ENCODE assay signal across 20 cellular contexts in genomic region chr3:169848741-169849140, GRCh38. TPM values are rescaled to one million over a fixed set of nuclear protein-coding genes. Genes with fewer than 3 reads are reported as not detected.
DNase-seq lines count a peak whose midpoint lies in the region; ATAC-seq lines count a peak whose summit lies in the region.
"Had no signal": no experiment of that assay in that cellular context is flagged by ENCODE, and none has a peak within 500 bp of the region (broad histone marks: within the 10 kb centered on the region; RNA-seq: fewer than 3 reads in every experiment).

No MANE protein-coding gene starts in this region.

- H3K27ac Mint-ChIP-seq in stimulated activated memory B cell treated with anti-CD40 and anti-IgM and Interleukin-4, amounts not matched to agents 10 μg/mL and 1 μg/mL and 100 μg/mL, for 72 hours = peak overlapping the region; percentile 75
- H3K27ac Mint-ChIP-seq: CD4-positive, CD25-positive, alpha-beta regulatory T cell; CD8-positive, alpha-beta T cell; GM23338; H9 had no signal

- peaks cover 29% of the 10 kb centered on the region for H3K4me1 Mint-ChIP-seq in stimulated activated memory B cell treated with anti-CD40 and anti-IgM and Interleukin-4, amounts not matched to agents 10 μg/mL and 1 μg/mL and 100 μg/mL, for 72 hours
- H3K4me1 Mint-ChIP-seq: CD4-positive, CD25-positive, alpha-beta regulatory T cell; GM23338 had no signal

- H3K27me3 ChIP-seq in GM23248 (replicated peaks; ENCODE audit: insufficient read depth) = no peaks in the 10 kb centered on the region
- no peaks in the 10 kb centered on the region for H3K27me3 ChIP-seq in Karpas-422 (ENCODE audit: low read length)
- H3K27me3 ChIP-seq: BLaER1 had no signal

- no peaks in the 10 kb centered on the region for H3K79me2 ChIP-seq in GM23248 (ENCODE audit: insufficient read depth)
- H3K79me2 ChIP-seq in Karpas-422 (ENCODE audit: low read length) = no peaks in the 10 kb centered on the region

- H3K9me3 ChIP-seq in GM23248 (ENCODE audit: low read depth) (no peaks in the 10 kb centered on the region), Karpas-422 (ENCODE audit: low read length) (no peaks in the 10 kb centered on the region)
- H3K9me3 ChIP-seq: BLaER1, Caco-2 had no signal

- no peak for ATAC-seq in stimulated activated memory B cell treated with anti-CD40 and anti-IgM and Interleukin-4, amounts not matched to agents 10 μg/mL and 1 μg/mL and 100 μg/mL, for 72 hours
- no peak for ATAC-seq in GM19397 (IDR thresholded peaks at IDR 0.05; ENCODE audit: unreplicated experiment)
- ATAC-seq: CD8-positive, alpha-beta T cell; HCT116 had no signal

- H3K36me3 Mint-ChIP-seq in stimulated activated memory B cell treated with anti-CD40 and anti-IgM and Interleukin-4, amounts not matched to agents 10 μg/mL and 1 μg/mL and 100 μg/mL, for 72 hours = no peaks in the 10 kb centered on the region
- H3K36me3 Mint-ChIP-seq: CD4-positive, CD25-positive, alpha-beta regulatory T cell; CD8-positive, alpha-beta T cell had no signal

- no peak overlapping the region for H3K4me3 Mint-ChIP-seq in stimulated activated memory B cell treated with anti-CD40 and anti-IgM and Interleukin-4, amounts not matched to agents 10 μg/mL and 1 μg/mL and 100 μg/mL, for 72 hours
- H3K4me3 Mint-ChIP-seq: CD4-positive, CD25-positive, alpha-beta regulatory T cell; CD8-positive, alpha-beta T cell; GM23338; H9 had no signal

- H3K9ac ChIP-seq in GM23248 = no peak overlapping the region
- H3K9ac ChIP-seq in Karpas-422 (ENCODE audit: low read length) = no peak overlapping the region
- H3K9ac ChIP-seq: BLaER1 had no signal

- H3K9me3 Mint-ChIP-seq in stimulated activated memory B cell treated with anti-CD40 and anti-IgM and Interleukin-4, amounts not matched to agents 10 μg/mL and 1 μg/mL and 100 μg/mL, for 72 hours = no peaks in the 10 kb centered on the region
- H3K9me3 Mint-ChIP-seq: CD4-positive, CD25-positive, alpha-beta regulatory T cell; CD8-positive, alpha-beta T cell; GM23338; H9 had no signal

- H3K4me3 ChIP-seq in GM23248 (no peak overlapping the region), Karpas-422 (ENCODE audit: low read length) (no peak overlapping the region)
- H3K4me3 ChIP-seq: BLaER1, GM23338 had no signal

- peaks cover 20% of the 10 kb centered on the region for H3K4me1 ChIP-seq in GM23248 (ENCODE audit: insufficient read depth)
- H3K4me1 ChIP-seq in Karpas-422 (ENCODE audit: low read length) = peaks cover 16% of the 10 kb centered on the region
- H3K4me1 ChIP-seq: Caco-2 had no signal

- H3K27me3 Mint-ChIP-seq in stimulated activated memory B cell treated with anti-CD40 and anti-IgM and Interleukin-4, amounts not matched to agents 10 μg/mL and 1 μg/mL and 100 μg/mL, for 72 hours = no peaks in the 10 kb centered on the region

- H4K20me1 ChIP-seq in GM23248 (ENCODE audit: insufficient read depth) (no peaks in the 10 kb centered on the region), Karpas-422 (ENCODE audit: insufficient read depth, low read depth, low read length) (no peaks in the 10 kb centered on the region)
- H4K20me1 ChIP-seq: BLaER1 had no signal

- in situ Hi-C loops in GM23248 (cut with MboI) = no loop called here

- peaks cover 21% of the 10 kb centered on the region; the same call in 1 of the 2 replicates for H3F3A ChIP-seq in GM23248 (ENCODE audit: insufficient read depth)

- H3K9me2 ChIP-seq in GM23248 (ENCODE audit: insufficient read depth) = no peaks in the 10 kb centered on the region
- H3K9me2 ChIP-seq in Karpas-422 (replicated peaks; ENCODE audit: insufficient read depth, low read length) = no peaks in the 10 kb centered on the region

- DNase-seq in AG08395 (ENCODE audit: low spot score) (peak; percentile 13), GM23248 (peak; percentile 33), astrocyte of the hippocampus (ENCODE audit: low read depth, low spot score) (peak; percentile 28), Karpas-422 (no peak), cerebellar cortex (ENCODE audit: low spot score) (no peak)
- DNase-seq: Caco-2; CD4-positive, CD25-positive, alpha-beta regulatory T cell; DMS153; DND-41; H9 had no signal

- H3K4me2 ChIP-seq in GM23248 (ENCODE audit: unreplicated experiment) = no peak overlapping the region
- H3K4me2 ChIP-seq in Karpas-422 (ENCODE audit: low read depth, low read length, poor library complexity, severe bottlenecking) = no peak overlapping the region
- H3K4me2 ChIP-seq: BLaER1, GM23338 had no signal

- H3K27ac ChIP-seq in GM23248 (no peak overlapping the region), Karpas-422 (ENCODE audit: low read length) (no peak overlapping the region)
- H3K27ac ChIP-seq: 22Rv1, BLaER1, C4-2B had no signal

- H3K36me3 ChIP-seq in GM23248 (ENCODE audit: low read depth) (no peaks in the 10 kb centered on the region), Karpas-422 (ENCODE audit: insufficient read depth, low read length) (no peaks in the 10 kb centered on the region)
- H3K36me3 ChIP-seq: BLaER1 had no signal

- H2AFZ ChIP-seq in GM23248 = no peak overlapping the region
- H2AFZ ChIP-seq in Karpas-422 (ENCODE audit: low read length) = no peak overlapping the region

- WGBS in GM23248 (ENCODE audit: low coverage in 1 of 2, low lambda C conversion rate in 2 of 2, missing lambda C conversion rate in 2 of 2), 2 experiments = 94 to 100% methylated on average over 3 of the region's 3 CpGs

RNA-seq across cellular contexts. Expression of gene LRRC31, which starts 21.0 kb away (rescaled TPM):
- total RNA-seq in GM23248 (2014; rRNA removed; shearing (Covaris generic)) = not detected in 2 replicates
- polyA plus RNA-seq in GM23248 (2016; fragmentation: Nextera tagmentation; extraction: Ambion mirVana) = not detected in 2 replicates
- total RNA-seq in Karpas-422 (2014; rRNA removed; shearing (Covaris generic); ENCODE audit: low replicate concordance) = not detected in 2 replicates
- total RNA-seq: CD4-positive, CD25-positive, alpha-beta regulatory T cell; CD8-positive, alpha-beta T cell; GM23338; H4; H9 had no signal
- polyA plus RNA-seq: AG04450; CD4-positive, CD25-positive, alpha-beta regulatory T cell; GM23338 had no signal

RNA-seq across cellular contexts. Expression of gene LRRC34, which starts 36.0 kb away (rescaled TPM):
- 3.4 and 9.4 TPM in 2 replicates for total RNA-seq in GM23248 (2014; rRNA removed; shearing (Covaris generic))
- 4.2 and 5.9 TPM in 2 replicates for polyA plus RNA-seq in GM23248 (2016; fragmentation: Nextera tagmentation; extraction: Ambion mirVana)
- total RNA-seq in Karpas-422 (2014; rRNA removed; shearing (Covaris generic); ENCODE audit: low replicate concordance) = 10.0 and 11.8 TPM in 2 replicates
- total RNA-seq: Caco-2; CD4-positive, CD25-positive, alpha-beta regulatory T cell had no signal

RNA-seq across cellular contexts. Expression of gene LRRIQ4, which starts 36.1 kb away (rescaled TPM):
- not detected in 2 replicates for total RNA-seq in GM23248 (2014; rRNA removed; shearing (Covaris generic))
- not detected in 2 replicates for polyA plus RNA-seq in GM23248 (2016; fragmentation: Nextera tagmentation; extraction: Ambion mirVana)
- total RNA-seq in Karpas-422 (2014; rRNA removed; shearing (Covaris generic); ENCODE audit: low replicate concordance) = 0.07 and 0.22 TPM in 2 replicates
- total RNA-seq: Caco-2; CD4-positive, CD25-positive, alpha-beta regulatory T cell; CD8-positive, alpha-beta T cell; GM23338; H4; H9 had no signal
- polyA plus RNA-seq: AG04450; CD4-positive, CD25-positive, alpha-beta regulatory T cell had no signal

Comparison
In these comparisons a context has a peak if more than half of its experiments do, and no peak if none do; other contexts are left out.
1. DNase-seq: peak in AG08395 (single experiment), GM23248 (single experiment) and astrocyte of the hippocampus (single experiment); none in Karpas-422 (single experiment) and cerebellar cortex (single experiment).